24 cellular contexts compared by ENCODE assay signal in genomic region chr18:13619505-13620205, GRCh38.
DNase-seq lines count a peak whose midpoint lies in the region; ATAC-seq, FAIRE-seq and TF ChIP-seq lines count a peak whose summit lies in the region.
"Had no signal": no experiment of that assay in that cellular context is flagged by ENCODE, and none has a peak within 500 bp of the region (broad histone marks: within the 10 kb centered on the region; RNA-seq: fewer than 3 reads in every experiment).

No MANE protein-coding gene starts in this region.

- CTCF ChIA-PET in H1 (lab: Charles Lee; ENCODE audit: partially characterized antibody) = interaction anchor here (0.8 to 1.1 kb wide), 3 partner anchors 8 to 90 kb away, joined by 3 to 4 read pairs (median 3); no protein-coding TSS in a partner anchor

- intact Hi-C loops in Right ventricle myocardium inferior (cut with DNase I) = loop anchor here (5.0 kb wide), 1 partner anchor 402 kb away; the partner anchor contains the start of gene LDLRAD4
- intact Hi-C loops in left ventricle myocardium inferior (cut with micrococcal nuclease) = no loop called here

- no peak overlapping the region for H2BK120ac ChIP-seq in H1 (replicated peaks; ENCODE audit: low read depth, low read length)

- H3K18ac ChIP-seq in H1 (ENCODE audit: extremely low read depth, low read length) = no peak overlapping the region

- no peak overlapping the region for H4K5ac ChIP-seq in H1 (ENCODE audit: insufficient read length, low read depth, low read length)

- H2AFZ ChIP-seq in H1 (ENCODE audit: low read length) = no peak overlapping the region
- H2AFZ ChIP-seq: GM23248 had no signal

- no peak overlapping the region for H3K56ac ChIP-seq in H1 (replicated peaks; ENCODE audit: insufficient read length, low read depth, low read length)

- H3K27ac ChIP-seq in left ventricle myocardium inferior (replicated peaks) (no peak overlapping the region), H1 (ENCODE audit: low read depth, low read length) (no peak overlapping the region), WERI-Rb-1 (no peak overlapping the region)
- H3K27ac ChIP-seq: gastrocnemius medialis, GM23248, lower lobe of right lung, Peyer's patch, tibial artery had no signal

- H3K27me3 Mint-ChIP-seq in osteocyte (ENCODE audit: unreplicated experiment) = no peaks in the 10 kb centered on the region
- H3K27me3 Mint-ChIP-seq: activated CD8-positive, alpha-beta T cell treated with anti-CD3 and anti-CD28 coated beads for 36 hours; B cell; brain had no signal

- H2BK12ac ChIP-seq in H1 (ENCODE audit: low read depth, low read length) = peak overlapping the region; percentile 39; the same call in 1 of the 2 replicates

- H3K36me3 ChIP-seq in left ventricle myocardium inferior (peaks cover 4% of the 10 kb centered on the region), H1 (ENCODE audit: control insufficient read depth in 2 of 4, insufficient read depth in 4 of 4, low read length in 3 of 4) (no peaks in the 10 kb centered on the region), WERI-Rb-1 (no peaks in the 10 kb centered on the region)
- H3K36me3 ChIP-seq: lower lobe of right lung had no signal

- no peaks in the 10 kb centered on the region for H3K9me3 ChIP-seq in left ventricle myocardium inferior (replicated peaks)
- no peaks in the 10 kb centered on the region for H3K9me3 ChIP-seq in H1 (ENCODE audit: insufficient read depth in 2 of 2, low read depth in 1 of 2, low read length in 1 of 2)
- no peaks in the 10 kb centered on the region for H3K9me3 ChIP-seq in WERI-Rb-1 (ENCODE audit: severe bottlenecking)
- H3K9me3 ChIP-seq: gastrocnemius medialis, lower lobe of right lung, Peyer's patch, tibial artery had no signal

- H3K14ac ChIP-seq in H1 (ENCODE audit: insufficient read length) = no peak overlapping the region

- H2BK20ac ChIP-seq in H1 (ENCODE audit: low read length) = no peak overlapping the region

- WGBS in H1 (ENCODE audit: extremely low coverage in 1 of 2, insufficient coverage in 1 of 2, insufficient read length in 1 of 2, insufficient replicate concordance in 2 of 2, low coverage in 1 of 2, low lambda C conversion rate in 2 of 2, missing lambda C conversion rate in 1 of 2), 2 experiments = 89% methylated on average over 15 of the region's 20 CpGs; no CpG with 5 or more reads in 1 of the 2 experiments

- H4K20me1 ChIP-seq in H1 (replicated peaks in 1 of 2; ENCODE audit: control insufficient read depth in 1 of 2, insufficient read depth in 2 of 2, low read length in 2 of 2) = no peaks in the 10 kb centered on the region

- H3K4me3 ChIP-seq in left ventricle myocardium inferior (no peak overlapping the region), H1 (ENCODE audit: extremely low read depth in 1 of 4, insufficient read depth in 2 of 4, low read depth in 3 of 4, low read length in 4 of 4) (no peak overlapping the region), WERI-Rb-1 (ENCODE audit: low read depth, low read length) (no peak overlapping the region)
- H3K4me3 ChIP-seq: gastrocnemius medialis, GM23248, K562, lower lobe of right lung, Peyer's patch, tibial artery had no signal

- no peak overlapping the region for H4K91ac ChIP-seq in H1 (replicated peaks; ENCODE audit: insufficient read length, low read length)

- H3K4ac ChIP-seq in H1 (replicated peaks; ENCODE audit: insufficient read length, low read depth, low read length) = no peak overlapping the region

- H3K4me2 ChIP-seq in H1 (ENCODE audit: insufficient read depth in 1 of 2, low read depth in 2 of 2, low read length in 2 of 2) = no peak overlapping the region

- no peak for TF ChIP-seq RAD21 in H1 (IDR thresholded peaks at IDR 0.05 in 1 of 2, conservative IDR thresholded peaks at IDR 0.05 in 1 of 2; ENCODE audit: low read depth in 2 of 2, low read length in 2 of 2)

- H2BK5ac ChIP-seq in H1 (ENCODE audit: low read depth, low read length) = peak overlapping the region; percentile 35; the same call in 1 of the 2 replicates

- H3K4me3 Mint-ChIP-seq in osteocyte (ENCODE audit: unreplicated experiment) = no peak overlapping the region
- H3K4me3 Mint-ChIP-seq: activated CD8-positive, alpha-beta T cell treated with anti-CD3 and anti-CD28 coated beads for 36 hours; B cell; brain had no signal

- no peaks in the 10 kb centered on the region; the same call in 1 of the 2 replicates for H3K79me1 ChIP-seq in H1 (ENCODE audit: low read depth, low read length)

- H3K23ac ChIP-seq in H1 (ENCODE audit: insufficient read length) = no peak overlapping the region

- H3K27me3 ChIP-seq in left ventricle myocardium inferior (ENCODE audit: low read depth) (no peaks in the 10 kb centered on the region), H1 (replicated peaks in 1 of 4; ENCODE audit: control insufficient read depth in 3 of 4, extremely low read depth in 1 of 4, insufficient read depth in 3 of 4, low read length in 3 of 4) (no peaks in the 10 kb centered on the region), WERI-Rb-1 (ENCODE audit: insufficient read depth, low read depth, severe bottlenecking) (no peaks in the 10 kb centered on the region)
- H3K27me3 ChIP-seq: gastrocnemius medialis, Peyer's patch, tibial artery had no signal

- no peak for TF ChIP-seq POLR2A in H1 (IDR thresholded peaks at IDR 0.05; ENCODE audit: control extremely low read depth in 1 of 2, low read depth in 2 of 2, low read length in 2 of 2)

- H3K9ac ChIP-seq in H1 (replicated peaks in 1 of 4; ENCODE audit: extremely low read depth in 1 of 4, low read depth in 3 of 4, low read length in 3 of 4) = no peak overlapping the region
- H3K9ac ChIP-seq: GM23248 had no signal

- H3K23me2 ChIP-seq in H1 (ENCODE audit: low read depth, low read length) = no peaks in the 10 kb centered on the region

- no peaks in the 10 kb centered on the region for H3K79me2 ChIP-seq in H1 (ENCODE audit: control insufficient read depth in 1 of 2, insufficient read depth in 2 of 2, low read length in 2 of 2)

- H3K36me3 Mint-ChIP-seq in osteocyte (ENCODE audit: unreplicated experiment) = no peaks in the 10 kb centered on the region
- H3K36me3 Mint-ChIP-seq: brain had no signal

- ATAC-seq in Right ventricle myocardium inferior = no peak
- ATAC-seq: activated CD8-positive, alpha-beta T cell treated with anti-CD3 and anti-CD28 coated beads for 36 hours; gastrocnemius medialis; K562; lower lobe of right lung had no signal

- H3K9me3 Mint-ChIP-seq in osteocyte (ENCODE audit: unreplicated experiment) = no peaks in the 10 kb centered on the region
- H3K9me3 Mint-ChIP-seq: activated CD8-positive, alpha-beta T cell treated with anti-CD3 and anti-CD28 coated beads for 36 hours had no signal

- TF ChIP-seq EP300 in H1 (IDR thresholded peaks at IDR 0.05; ENCODE audit: borderline replicate concordance in 1 of 2, low read depth in 2 of 2, low read length in 2 of 2) = no peak

- POLR2A ChIA-PET in H1 (lab: Charles Lee; ENCODE audit: partially characterized antibody) = no interaction called here

- DNase-seq in Right ventricle myocardium inferior (ENCODE audit: missing footprints) = peak; percentile 54
- DNase-seq in left ventricle myocardium inferior = no peak
- DNase-seq in H1 (ENCODE audit: low read depth in 1 of 2, low spot score in 2 of 2) = no peak
- peak; percentile 76 for DNase-seq in osteocyte (ENCODE audit: extremely low spot score, unreplicated experiment)
- DNase-seq in NK-92 treated with Interleukin-12 subunit alpha and Interleukin-12 subunit beta, amount 100 ng/mL, for 24 hours (lab: John Stamatoyannopoulos, UW) = no peak
- DNase-seq in DMS153 (lab: John Stamatoyannopoulos, UW) = no peak
- DNase-seq in WERI-Rb-1 = no peak
- no peak for DNase-seq in NCI-H2029 (lab: John Stamatoyannopoulos, UW)
- DNase-seq: activated CD8-positive, alpha-beta T cell treated with anti-CD3 and anti-CD28 coated beads for 36 hours; activated gamma-delta T cell; DMS53; gastrocnemius medialis; GDM1; GM23248; lower lobe of right lung; MM.1S; NCI-H146; NCI-H510A treated with DMSO at 0.1 percent for 48 hours; tibial artery had no signal

- peaks cover 14% of the 10 kb centered on the region for H3K4me1 Mint-ChIP-seq in osteocyte (ENCODE audit: unreplicated experiment)

- no peak for TF ChIP-seq CTCF in left ventricle myocardium inferior (IDR thresholded peaks at IDR 0.05; ENCODE audit: borderline replicate concordance)
- no peak for TF ChIP-seq CTCF in H1 (IDR thresholded peaks at IDR 0.05; ENCODE audit: control extremely low read depth in 1 of 3, insufficient read depth in 1 of 3, low read depth in 1 of 3, low read length in 3 of 3)
- no peak for TF ChIP-seq CTCF in osteocyte (IDR thresholded peaks at IDR 0.05)
- TF ChIP-seq CTCF in WERI-Rb-1 (IDR thresholded peaks at IDR 0.05; ENCODE audit: low read depth, low read length) = no peak

- peak overlapping the region; percentile 74; the same call in 1 of the 2 replicates for H4K8ac ChIP-seq in H1 (ENCODE audit: extremely low read depth, insufficient read depth, low read length)

- H2BK15ac ChIP-seq in H1 (ENCODE audit: low read length) = no peak overlapping the region

- no peak for FAIRE-seq in H1 (lab: Jason Lieb, UNC)
- FAIRE-seq: A204.1, K562 had no signal

- H3K27ac Mint-ChIP-seq in osteocyte (ENCODE audit: unreplicated experiment) = no peak overlapping the region
- H3K27ac Mint-ChIP-seq: activated CD8-positive, alpha-beta T cell treated with anti-CD3 and anti-CD28 coated beads for 36 hours; B cell had no signal

- H3K4me1 ChIP-seq in left ventricle myocardium inferior (peaks cover 32% of the 10 kb centered on the region), H1 (replicated peaks in 1 of 4; ENCODE audit: control insufficient read depth in 3 of 4, insufficient read depth in 4 of 4, low read length in 3 of 4) (no peaks in the 10 kb centered on the region)

- no peak overlapping the region for H2AK5ac ChIP-seq in H1 (ENCODE audit: low read depth, low read length)

TF ChIP-seq in H1, 55 proteins besides CTCF, POLR2A, EP300 and RAD21 (continues in another document):
- no peak for TF ChIP-seq SIX5 (IDR thresholded peaks at IDR 0.05; ENCODE audit: low read depth, low read length)
- TF ChIP-seq POU5F1 (IDR thresholded peaks at IDR 0.05; ENCODE audit: low read depth, low read length) = no peak
- no peak for TF ChIP-seq GABPA (IDR thresholded peaks at IDR 0.05; ENCODE audit: borderline replicate concordance, insufficient read depth, low read length)
- no peak for TF ChIP-seq JUN (IDR thresholded peaks at IDR 0.05; ENCODE audit: low read depth, low read length)
- TF ChIP-seq EGR1 (IDR thresholded peaks at IDR 0.05; ENCODE audit: borderline replicate concordance, low read depth, low read length) = no peak
- TF ChIP-seq, protein P1, sequence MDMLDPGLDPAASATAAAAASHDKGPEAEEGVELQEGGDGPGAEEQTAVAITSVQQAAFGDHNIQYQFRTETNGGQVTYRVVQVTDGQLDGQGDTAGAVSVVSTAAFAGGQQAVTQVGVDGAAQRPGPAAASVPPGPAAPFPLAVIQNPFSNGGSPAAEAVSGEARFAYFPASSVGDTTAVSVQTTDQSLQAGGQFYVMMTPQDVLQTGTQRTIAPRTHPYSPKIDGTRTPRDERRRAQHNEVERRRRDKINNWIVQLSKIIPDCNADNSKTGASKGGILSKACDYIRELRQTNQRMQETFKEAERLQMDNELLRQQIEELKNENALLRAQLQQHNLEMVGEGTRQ (IDR thresholded peaks at IDR 0.05; ENCODE audit: low read length) = no peak
- no peak for TF ChIP-seq TBP (IDR thresholded peaks at IDR 0.05; ENCODE audit: low read depth, low read length)
- TF ChIP-seq CBX5 (IDR thresholded peaks at IDR 0.05; ENCODE audit: low read depth, low read length) = no peak
- TF ChIP-seq RFX5 (IDR thresholded peaks at IDR 0.05; ENCODE audit: borderline replicate concordance, low read depth, low read length) = no peak

Comparison
In these comparisons a context has a peak if more than half of its experiments do, and no peak if none do; other contexts are left out.
1. DNase-seq: peak in Right ventricle myocardium inferior (single experiment) and osteocyte (single experiment); none in left ventricle myocardium inferior (single experiment), H1 (0 of 2), NK-92 treated with Interleukin-12 subunit alpha and Interleukin-12 subunit beta, amount 100 ng/mL, for 24 hours (single experiment), DMS153 (single experiment), WERI-Rb-1 (single experiment) and NCI-H2029 (single experiment).